ENCODE assay signal across 16 cellular contexts in genomic region chr2:669323-669722, GRCh38. TPM values are rescaled to one million over a fixed set of nuclear protein-coding genes. Genes with fewer than 3 reads are reported as not detected.
DNase-seq lines count a peak whose midpoint lies in the region; TF ChIP-seq lines count a peak whose summit lies in the region.
"Had no signal": no experiment of that assay in that cellular context is flagged by ENCODE, and none has a peak within 500 bp of the region (broad histone marks: within the 10 kb centered on the region; RNA-seq: fewer than 3 reads in every experiment).

No MANE protein-coding gene starts in this region.

- no peak overlapping the region for H2AFZ ChIP-seq in Karpas-422 (ENCODE audit: low read length)

- H3K4me2 ChIP-seq in Karpas-422 (ENCODE audit: low read depth, low read length, poor library complexity, severe bottlenecking), result no peak overlapping the region

- no peaks in the 10 kb centered on the region for H4K20me1 ChIP-seq in Karpas-422 (ENCODE audit: insufficient read depth, low read depth, low read length)

- peaks cover 6 to 13% (median 12%) of the 10 kb centered on the region in 5 donors for H3K9me3 Mint-ChIP-seq in CD8-positive, alpha-beta memory T cell

- TF ChIP-seq CTCF in AG10803 (conservative IDR thresholded peaks at IDR 0.05; ENCODE audit: low read length) (no peak), astrocyte of the spinal cord (IDR thresholded peaks at IDR 0.05; ENCODE audit: low read depth, low read length) (no peak), fibroblast of the aortic adventitia (IDR thresholded peaks at IDR 0.05; ENCODE audit: insufficient read depth, low read length) (no peak), spleen (IDR thresholded peaks at IDR 0.05 in 8 of 11, conservative IDR thresholded peaks at IDR 0.05 in 3 of 11) (no peak)

- H3K4me1 Mint-ChIP-seq in CD8-positive, alpha-beta memory T cell, result peaks cover 10 to 27% (median 14%) of the 10 kb centered on the region in 3 donors

- no peak for TF ChIP-seq POLR2A in spleen (IDR thresholded peaks at IDR 0.05)

- no peak overlapping the region for H3K4me3 Mint-ChIP-seq in CD8-positive, alpha-beta memory T cell
- H3K4me3 Mint-ChIP-seq: H9 had no signal

- no peaks in the 10 kb centered on the region for H3K27me3 Mint-ChIP-seq in CD8-positive, alpha-beta memory T cell

- H3K27me3 ChIP-seq in Karpas-422 (ENCODE audit: low read length) (no peaks in the 10 kb centered on the region), spleen (replicated peaks in 1 of 7) (no peaks in the 10 kb centered on the region)
- H3K27me3 ChIP-seq in CD8-positive, alpha-beta memory T cell (ENCODE audit: insufficient read depth, low read length, poor library complexity, severe bottlenecking), result no peaks in the 10 kb centered on the region
- H3K27me3 ChIP-seq: neutrophil had no signal

- H3K9ac ChIP-seq in Karpas-422 (ENCODE audit: low read length), result no peak overlapping the region

- no peaks in the 10 kb centered on the region; the same call in 1 of the 2 replicates for H3K79me2 ChIP-seq in Karpas-422 (ENCODE audit: low read length)

- no peaks in the 10 kb centered on the region for H3K9me2 ChIP-seq in Karpas-422 (replicated peaks; ENCODE audit: insufficient read depth, low read length)

- CTCF ChIA-PET in CD8-positive, alpha-beta memory T cell (lab: Charles Lee), result no interaction called here

- POLR2A ChIA-PET in CD8-positive, alpha-beta memory T cell (lab: Charles Lee), result no interaction called here

- H3K27ac ChIP-seq in Karpas-422 (ENCODE audit: low read length), result peak overlapping the region; percentile 92
- H3K27ac ChIP-seq in spleen, result no peak overlapping the region
- no peak overlapping the region for H3K27ac ChIP-seq in CD8-positive, alpha-beta memory T cell (ENCODE audit: low read depth, low read length)
- H3K27ac ChIP-seq: neutrophil had no signal

- intact Hi-C loops in spleen (cut with DNase I; ENCODE audit: low total_unique reads), result no loop called here

- DNase-seq in AG10803 (ENCODE audit: low read depth) (peak; percentile 28), Karpas-422 (no peak), astrocyte of the spinal cord (ENCODE audit: low read depth, low spot score) (peak; percentile 70), fibroblast of the aortic adventitia (ENCODE audit: low read depth) (peak; percentile 38), spleen (no peak), cerebellar cortex (ENCODE audit: low spot score) (no peak), D341Med (ENCODE audit: low spot score) (no peak)
- DNase-seq in CD8-positive, alpha-beta memory T cell, result no peak
- DNase-seq: H9; hippocampal formation; midbrain; NCI-H187; NCI-H524; right cardiac atrium; stimulated activated CD4-positive, alpha-beta T cell treated with anti-CD3 and anti-CD28 coated beads, Interleukin-1b, Interleukin-23, amount 100 ng/mL, for 48 hours had no signal

- H3K36me3 Mint-ChIP-seq in CD8-positive, alpha-beta memory T cell, result peaks cover 38 to 80% (median 40%) of the 10 kb centered on the region in 3 donors

- H3K9me3 ChIP-seq in Karpas-422 (ENCODE audit: low read length), result peaks cover 17% of the 10 kb centered on the region
- H3K9me3 ChIP-seq in spleen, result peaks cover 0 to 23% (median 19%) of the 10 kb centered on the region in 8 donors
- peaks cover 8% of the 10 kb centered on the region for H3K9me3 ChIP-seq in CD8-positive, alpha-beta memory T cell (ENCODE audit: low read length)

- H3K4me1 ChIP-seq in Karpas-422 (ENCODE audit: low read length) (peaks cover 39% of the 10 kb centered on the region), spleen (peaks cover 0 to 21% (median 9%) of the 10 kb centered on the region in 6 donors)
- no peaks in the 10 kb centered on the region for H3K4me1 ChIP-seq in CD8-positive, alpha-beta memory T cell (ENCODE audit: insufficient read depth, low read length)

- H3K4me3 ChIP-seq in AG10803 (ENCODE audit: low read length) (no peak overlapping the region), Karpas-422 (ENCODE audit: low read length) (no peak overlapping the region), astrocyte of the spinal cord (ENCODE audit: low read depth, low read length) (no peak overlapping the region), fibroblast of the aortic adventitia (ENCODE audit: low read depth, low read length) (no peak overlapping the region), spleen (no peak overlapping the region)
- H3K4me3 ChIP-seq in CD8-positive, alpha-beta memory T cell (ENCODE audit: low read length), result no peak overlapping the region

- 86 to 95% (median 91%) methylated on average over 7 of the region's 7 CpGs for WGBS in spleen, 5 donors

- in situ Hi-C loops in astrocyte of the spinal cord (cut with HindIII; ENCODE audit: low sequenced_read_pairs), result no loop called here

- peaks cover 69% of the 10 kb centered on the region for H3K36me3 ChIP-seq in Karpas-422 (ENCODE audit: insufficient read depth, low read length)
- H3K36me3 ChIP-seq in spleen, result peaks cover 0 to 96% (median 65%) of the 10 kb centered on the region in 6 donors
- peaks cover 19% of the 10 kb centered on the region for H3K36me3 ChIP-seq in CD8-positive, alpha-beta memory T cell (ENCODE audit: insufficient read depth, low read length)

- peak overlapping the region in 2 of 8 donors; percentile 3 to 52 for H3K27ac Mint-ChIP-seq in CD8-positive, alpha-beta memory T cell

RNA-seq across cellular contexts. Expression of gene TMEM18, which starts 7.9 kb away (rescaled TPM):
- 46.1 and 48.6 TPM in 2 replicates for total RNA-seq in Karpas-422 (2014; rRNA removed; shearing (Covaris generic); ENCODE audit: low replicate concordance)
- 24.1 and 122 TPM in 2 replicates for total RNA-seq in fibroblast of the aortic adventitia (ENCODE audit: low replicate concordance)
- 10 to 100 TPM; 20.0 to 28.5 (median 22.2) TPM for total RNA-seq in spleen
- polyA plus RNA-seq in spleen, result 10 to 100 TPM; 20.2 to 29.3 (median 23.0) TPM
- total RNA-seq in CD8-positive, alpha-beta memory T cell, result 10 to 100 TPM; 20.7 to 23.3 TPM
- 22.2 TPM for polyA plus RNA-seq in CD8-positive, alpha-beta memory T cell

Comparison
In these comparisons a context has a peak if more than half of its experiments do, and no peak if none do; other contexts are left out.
1. DNase-seq: peak in AG10803 (single experiment), astrocyte of the spinal cord (single experiment) and fibroblast of the aortic adventitia (single experiment); none in Karpas-422 (single experiment), spleen (single experiment), cerebellar cortex (single experiment), D341Med (single experiment) and CD8-positive, alpha-beta memory T cell (0 of 5).